Comparison of ENCODE assay signal across 1 cellular context in genomic region chr2:205902041-205902898, GRCh38.
TF ChIP-seq lines count a peak whose summit lies in the region.

No MANE protein-coding gene starts in this region.

TF ChIP-seq in HEK293, 187 proteins besides CTCF, POLR2A, EP300 and RAD21 (continued from another document and continues in another):
- TF ChIP-seq SP3 (tag by site-specific recombination; IDR thresholded peaks at IDR 0.05) (no peak), ZNF426 (tag by site-specific recombination; IDR thresholded peaks at IDR 0.05) (no peak), ZNF658 (tag by site-specific recombination; IDR thresholded peaks at IDR 0.05) (no peak), ZNF2 (tag by site-specific recombination; IDR thresholded peaks at IDR 0.05) (no peak), ZBTB1 (tag by site-specific recombination; IDR thresholded peaks at IDR 0.05) (no peak), BCL11A (tag by site-specific recombination; IDR thresholded peaks at IDR 0.05; ENCODE audit: low read depth) (no peak), OSR2 (tag by site-specific recombination; IDR thresholded peaks at IDR 0.05) (0 out of 2 replicates have a peak, but pooled peaks have one; percentile 10), ZNF670 (tag by site-specific recombination; IDR thresholded peaks at IDR 0.05; ENCODE audit: low read depth) (no peak), SP2 (tag by site-specific recombination; IDR thresholded peaks at IDR 0.05) (no peak), ZNF155 (tag by site-specific recombination; IDR thresholded peaks at IDR 0.05) (no peak), ZNF555 (tag by site-specific recombination; conservative IDR thresholded peaks at IDR 0.05) (no peak), ZNF26 (tag by site-specific recombination; IDR thresholded peaks at IDR 0.05) (no peak), OVOL3 (tag by site-specific recombination; IDR thresholded peaks at IDR 0.05) (no peak), ZNF133 (tag by site-specific recombination; IDR thresholded peaks at IDR 0.05) (no peak), TRIM28 (IDR thresholded peaks at IDR 0.05; ENCODE audit: borderline replicate concordance, low read length) (peak; percentile 41; the same call in 1 of the 2 replicates), ZNF558 (tag by site-specific recombination; IDR thresholded peaks at IDR 0.05) (no peak), ZNF366 (tag by site-specific recombination; conservative IDR thresholded peaks at IDR 0.05) (no peak), KLF17 (tag by site-specific recombination; IDR thresholded peaks at IDR 0.05) (no peak), ZNF10 (tag by site-specific recombination; IDR thresholded peaks at IDR 0.05) (no peak), ZNF394 (tag by site-specific recombination; IDR thresholded peaks at IDR 0.05; ENCODE audit: borderline replicate concordance) (no peak), ZNF654 (tag by site-specific recombination; IDR thresholded peaks at IDR 0.05; ENCODE audit: low read depth) (no peak), ZSCAN23 (tag by site-specific recombination; IDR thresholded peaks at IDR 0.05) (no peak), ZNF624 (tag by site-specific recombination; IDR thresholded peaks at IDR 0.05) (no peak), ZNF76 (tag by site-specific recombination; IDR thresholded peaks at IDR 0.05; ENCODE audit: borderline replicate concordance, low read depth) (no peak), ZXDB (tag by site-specific recombination; IDR thresholded peaks at IDR 0.05) (no peak), KLF8 (tag by site-specific recombination; IDR thresholded peaks at IDR 0.05) (no peak), ZNF768 (tag by site-specific recombination; IDR thresholded peaks at IDR 0.05) (no peak), ZNF214 (tag by site-specific recombination; IDR thresholded peaks at IDR 0.05; ENCODE audit: borderline replicate concordance) (no peak), ZNF48 (tag by site-specific recombination; IDR thresholded peaks at IDR 0.05) (no peak), KLF1 (tag by site-specific recombination; IDR thresholded peaks at IDR 0.05) (no peak), KLF16 (tag by site-specific recombination; IDR thresholded peaks at IDR 0.05) (no peak), ZNF157 (tag by site-specific recombination; IDR thresholded peaks at IDR 0.05) (no peak), HOXD13 (CRISPR knock-in tag; IDR thresholded peaks at IDR 0.05; ENCODE audit: borderline replicate concordance) (no peak), ZNF701 (tag by site-specific recombination; IDR thresholded peaks at IDR 0.05) (no peak), GLI4 (tag by site-specific recombination; IDR thresholded peaks at IDR 0.05) (no peak), HOXA7 (CRISPR knock-in tag; IDR thresholded peaks at IDR 0.05; ENCODE audit: borderline replicate concordance) (no peak), ZNF391 (tag by site-specific recombination; IDR thresholded peaks at IDR 0.05; ENCODE audit: borderline replicate concordance, low read depth) (no peak), PRDM1 (tag by site-specific recombination; IDR thresholded peaks at IDR 0.05) (no peak), ZNF169 (tag by site-specific recombination; IDR thresholded peaks at IDR 0.05) (no peak), IKZF3 (tag by site-specific recombination; IDR thresholded peaks at IDR 0.05) (no peak), REPIN1 (tag by site-specific recombination; IDR thresholded peaks at IDR 0.05; ENCODE audit: low read depth) (no peak), ZNF629 (tag by site-specific recombination; IDR thresholded peaks at IDR 0.05) (peak; percentile 67), ZNF561 (tag by site-specific recombination; IDR thresholded peaks at IDR 0.05; ENCODE audit: borderline replicate concordance) (0 out of 2 replicates have a peak, but pooled peaks have one; percentile 14), ZNF843 (tag by site-specific recombination; IDR thresholded peaks at IDR 0.05) (0 out of 2 replicates have a peak, but pooled peaks have one; percentile 13), ZNF792 (tag by site-specific recombination; IDR thresholded peaks at IDR 0.05) (no peak), ZNF114 (tag by site-specific recombination; IDR thresholded peaks at IDR 0.05) (no peak), ZNF518A (tag by site-specific recombination; conservative IDR thresholded peaks at IDR 0.05; ENCODE audit: low read depth) (peak; percentile 36; the same call in 1 of the 2 replicates), EGR2 (tag by site-specific recombination; IDR thresholded peaks at IDR 0.05; ENCODE audit: low read depth) (no peak), ZNF473 (tag by site-specific recombination; IDR thresholded peaks at IDR 0.05) (no peak), YY2 (tag by site-specific recombination; IDR thresholded peaks at IDR 0.05) (no peak), ZNF549 (tag by site-specific recombination; IDR thresholded peaks at IDR 0.05) (no peak)
- TF ChIP-seq, protein P1, sequence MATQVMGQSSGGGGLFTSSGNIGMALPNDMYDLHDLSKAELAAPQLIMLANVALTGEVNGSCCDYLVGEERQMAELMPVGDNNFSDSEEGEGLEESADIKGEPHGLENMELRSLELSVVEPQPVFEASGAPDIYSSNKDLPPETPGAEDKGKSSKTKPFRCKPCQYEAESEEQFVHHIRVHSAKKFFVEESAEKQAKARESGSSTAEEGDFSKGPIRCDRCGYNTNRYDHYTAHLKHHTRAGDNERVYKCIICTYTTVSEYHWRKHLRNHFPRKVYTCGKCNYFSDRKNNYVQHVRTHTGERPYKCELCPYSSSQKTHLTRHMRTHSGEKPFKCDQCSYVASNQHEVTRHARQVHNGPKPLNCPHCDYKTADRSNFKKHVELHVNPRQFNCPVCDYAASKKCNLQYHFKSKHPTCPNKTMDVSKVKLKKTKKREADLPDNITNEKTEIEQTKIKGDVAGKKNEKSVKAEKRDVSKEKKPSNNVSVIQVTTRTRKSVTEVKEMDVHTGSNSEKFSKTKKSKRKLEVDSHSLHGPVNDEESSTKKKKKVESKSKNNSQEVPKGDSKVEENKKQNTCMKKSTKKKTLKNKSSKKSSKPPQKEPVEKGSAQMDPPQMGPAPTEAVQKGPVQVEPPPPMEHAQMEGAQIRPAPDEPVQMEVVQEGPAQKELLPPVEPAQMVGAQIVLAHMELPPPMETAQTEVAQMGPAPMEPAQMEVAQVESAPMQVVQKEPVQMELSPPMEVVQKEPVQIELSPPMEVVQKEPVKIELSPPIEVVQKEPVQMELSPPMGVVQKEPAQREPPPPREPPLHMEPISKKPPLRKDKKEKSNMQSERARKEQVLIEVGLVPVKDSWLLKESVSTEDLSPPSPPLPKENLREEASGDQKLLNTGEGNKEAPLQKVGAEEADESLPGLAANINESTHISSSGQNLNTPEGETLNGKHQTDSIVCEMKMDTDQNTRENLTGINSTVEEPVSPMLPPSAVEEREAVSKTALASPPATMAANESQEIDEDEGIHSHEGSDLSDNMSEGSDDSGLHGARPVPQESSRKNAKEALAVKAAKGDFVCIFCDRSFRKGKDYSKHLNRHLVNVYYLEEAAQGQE (tag by site-specific recombination; IDR thresholded peaks at IDR 0.05) = no peak
- TF ChIP-seq, protein P2, sequence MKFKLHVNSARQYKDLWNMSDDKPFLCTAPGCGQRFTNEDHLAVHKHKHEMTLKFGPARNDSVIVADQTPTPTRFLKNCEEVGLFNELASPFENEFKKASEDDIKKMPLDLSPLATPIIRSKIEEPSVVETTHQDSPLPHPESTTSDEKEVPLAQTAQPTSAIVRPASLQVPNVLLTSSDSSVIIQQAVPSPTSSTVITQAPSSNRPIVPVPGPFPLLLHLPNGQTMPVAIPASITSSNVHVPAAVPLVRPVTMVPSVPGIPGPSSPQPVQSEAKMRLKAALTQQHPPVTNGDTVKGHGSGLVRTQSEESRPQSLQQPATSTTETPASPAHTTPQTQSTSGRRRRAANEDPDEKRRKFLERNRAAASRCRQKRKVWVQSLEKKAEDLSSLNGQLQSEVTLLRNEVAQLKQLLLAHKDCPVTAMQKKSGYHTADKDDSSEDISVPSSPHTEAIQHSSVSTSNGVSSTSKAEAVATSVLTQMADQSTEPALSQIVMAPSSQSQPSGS (tag by site-specific recombination; IDR thresholded peaks at IDR 0.05; ENCODE audit: low read depth) = peak; percentile 94
- TF ChIP-seq, protein P3, sequence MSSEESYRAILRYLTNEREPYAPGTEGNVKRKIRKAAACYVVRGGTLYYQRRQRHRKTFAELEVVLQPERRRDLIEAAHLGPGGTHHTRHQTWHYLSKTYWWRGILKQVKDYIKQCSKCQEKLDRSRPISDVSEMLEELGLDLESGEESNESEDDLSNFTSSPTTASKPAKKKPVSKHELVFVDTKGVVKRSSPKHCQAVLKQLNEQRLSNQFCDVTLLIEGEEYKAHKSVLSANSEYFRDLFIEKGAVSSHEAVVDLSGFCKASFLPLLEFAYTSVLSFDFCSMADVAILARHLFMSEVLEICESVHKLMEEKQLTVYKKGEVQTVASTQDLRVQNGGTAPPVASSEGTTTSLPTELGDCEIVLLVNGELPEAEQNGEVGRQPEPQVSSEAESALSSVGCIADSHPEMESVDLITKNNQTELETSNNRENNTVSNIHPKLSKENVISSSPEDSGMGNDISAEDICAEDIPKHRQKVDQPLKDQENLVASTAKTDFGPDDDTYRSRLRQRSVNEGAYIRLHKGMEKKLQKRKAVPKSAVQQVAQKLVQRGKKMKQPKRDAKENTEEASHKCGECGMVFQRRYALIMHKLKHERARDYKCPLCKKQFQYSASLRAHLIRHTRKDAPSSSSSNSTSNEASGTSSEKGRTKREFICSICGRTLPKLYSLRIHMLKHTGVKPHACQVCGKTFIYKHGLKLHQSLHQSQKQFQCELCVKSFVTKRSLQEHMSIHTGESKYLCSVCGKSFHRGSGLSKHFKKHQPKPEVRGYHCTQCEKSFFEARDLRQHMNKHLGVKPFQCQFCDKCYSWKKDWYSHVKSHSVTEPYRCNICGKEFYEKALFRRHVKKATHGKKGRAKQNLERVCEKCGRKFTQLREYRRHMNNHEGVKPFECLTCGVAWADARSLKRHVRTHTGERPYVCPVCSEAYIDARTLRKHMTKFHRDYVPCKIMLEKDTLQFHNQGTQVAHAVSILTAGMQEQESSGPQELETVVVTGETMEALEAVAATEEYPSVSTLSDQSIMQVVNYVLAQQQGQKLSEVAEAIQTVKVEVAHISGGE (tag by site-specific recombination; conservative IDR thresholded peaks at IDR 0.05; ENCODE audit: low read depth) = no peak
